ENCODE assay signal across 25 cellular contexts in genomic region chr20:61883867-61884393, GRCh38.
"Had no signal": no experiment of that assay in that cellular context is flagged by ENCODE, and none has a peak within 500 bp of the region (broad histone marks: within the 10 kb centered on the region; RNA-seq: fewer than 3 reads in every experiment).

No MANE protein-coding gene starts in this region.

- H3K27me3 ChIP-seq: adrenal gland had no signal

- H3K9me3 ChIP-seq: adrenal gland, SJCRH30, SK-N-SH had no signal

- H3K9ac ChIP-seq: KMS-11, SK-N-SH had no signal

- H3K4me3 ChIP-seq: adrenal gland, SJCRH30 had no signal

- H3K4me1 ChIP-seq: adrenal gland, SJCRH30 had no signal

- DNase-seq: activated CD4-positive, alpha-beta T cell treated with anti-CD3 and anti-CD28 coated beads for 48 hours; activated CD4-positive, alpha-beta T cell treated with anti-CD3 and anti-CD28 coated beads, Interleukin-2, amount 50 U/mL, for 4 hours; activated CD4-positive, CD25-positive, alpha-beta regulatory T cell treated with anti-CD3 and anti-CD28 coated beads, Interleukin-2, amount 50 U/mL, for 72 hours; activated CD8-positive, alpha-beta memory T cell treated with anti-CD3 and anti-CD28 coated beads, Interleukin-2, amount 50 U/mL, for 48 hours; activated CD8-positive, alpha-beta T cell treated with anti-CD3 and anti-CD28 coated beads, Interleukin-2, amount 10 ng/mL, durations not matched to agents 7 days and 5 days; activated naive CD4-positive, alpha-beta T cell treated with anti-CD3 and anti-CD28 coated beads, Interleukin-2, amount 50 U/mL, for 16 hours; activated naive CD8-positive, alpha-beta T cell treated with anti-CD3 and anti-CD28 coated beads, Interleukin-2, amount 10 ng/mL, durations not matched to agents 7 days and 5 days; activated T-cell treated with anti-CD3 and anti-CD28 coated beads, Interleukin-2, amount 50 U/mL, for 1 hour; adrenal gland; anterior cingulate cortex; NCI-H1092 treated with DMSO at 0.1 percent for 48 hours; NCI-H1417 treated with DMSO at 0.1 percent for 48 hours; NCI-H1694 treated with DMSO at 0.1 percent for 48 hours; NCI-H2029 treated with DMSO at 0.1 percent for 48 hours; NCI-H345; NCI-H510A; NCI-H526 treated with DMSO at 0.1 percent for 48 hours; NCI-H82; OCI-M1; Right ventricle myocardium superior; RPMI8226; SJCRH30; SK-N-SH; T-helper 1 cell had no signal

- H3K36me3 ChIP-seq: adrenal gland, SJCRH30 had no signal

- H3K4me2 ChIP-seq: KMS-11, SK-N-SH had no signal

- H3K27ac ChIP-seq: adrenal gland, KMS-11, SJCRH30 had no signal
